20 cellular contexts compared by ENCODE assay signal in the genomic region with DNA sequence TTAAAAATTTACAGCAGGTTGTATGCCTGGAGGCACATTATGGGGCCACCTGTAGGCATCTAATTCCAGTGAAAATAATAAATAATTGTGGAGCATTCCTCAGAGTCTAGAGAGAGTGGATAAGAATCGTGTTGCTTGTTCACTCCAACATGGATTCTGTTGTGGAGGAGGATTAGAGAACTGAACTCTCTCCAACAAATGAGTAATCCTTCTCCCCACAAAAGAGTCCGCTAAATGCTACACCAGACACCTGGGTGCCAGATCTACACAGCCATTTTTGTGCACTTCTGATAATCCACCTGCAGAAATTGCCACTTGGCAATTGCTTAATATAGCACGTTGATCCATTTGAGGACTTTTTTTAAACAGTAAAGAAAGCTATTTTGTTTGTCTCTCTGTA.
DNase-seq lines count a peak whose midpoint lies in the region; ATAC-seq and TF ChIP-seq lines count a peak whose summit lies in the region.
"Had no signal": no experiment of that assay in that cellular context is flagged by ENCODE, and none has a peak within 500 bp of the region (broad histone marks: within the 10 kb centered on the region; RNA-seq: fewer than 3 reads in every experiment).

No MANE protein-coding gene starts in this region.

- CTCF ChIA-PET in MCF 10A (lab: Yijun Ruan, JAX), result interaction anchor here (0.6 kb wide), 1 partner anchor 472 kb away, joined by 3 read pairs; no protein-coding TSS in a partner anchor

- ATAC-seq in HG02852 (IDR thresholded peaks at IDR 0.05; ENCODE audit: unreplicated experiment), result no peak
- ATAC-seq: left lobe of liver; pancreas; stimulated activated memory B cell treated with anti-CD40 and anti-IgM and Interleukin-4, amounts not matched to agents 10 μg/mL and 1 μg/mL and 100 μg/mL, for 72 hours had no signal

- H3K4me1 Mint-ChIP-seq in MCF 10A (ENCODE audit: insufficient read depth, unreplicated experiment), result peaks cover 16% of the 10 kb centered on the region
- H3K4me1 Mint-ChIP-seq in glutamatergic neuron (ENCODE audit: low read depth, unreplicated experiment), result peaks cover 4% of the 10 kb centered on the region
- peaks cover 9% of the 10 kb centered on the region for H3K4me1 Mint-ChIP-seq in activated T-cell treated with anti-CD3 and anti-CD28 coated beads, Interleukin-2, amount 50 U/mL, for 24 hours (ENCODE audit: low read depth)
- H3K4me1 Mint-ChIP-seq: stimulated activated memory B cell treated with anti-CD40 and anti-IgM and Interleukin-4, amounts not matched to agents 10 μg/mL and 1 μg/mL and 100 μg/mL, for 72 hours had no signal

- H3K36me3 ChIP-seq in breast epithelium (no peaks in the 10 kb centered on the region), tibial artery (no peaks in the 10 kb centered on the region), brain microvascular endothelial cell (replicated peaks) (no peaks in the 10 kb centered on the region)
- H3K36me3 ChIP-seq: esophagus squamous epithelium, pancreas had no signal

- intact Hi-C loops in MCF 10A (cut with micrococcal nuclease) (no loop called here), breast epithelium (cut with DNase I; ENCODE audit: low total_unique reads) (no loop called here), tibial artery (cut with DNase I; ENCODE audit: low total_unique reads) (no loop called here)

- POLR2A ChIA-PET in MCF 10A (lab: Yijun Ruan, JAX), result interaction anchor here (0.7 to 0.8 kb wide), 3 partner anchors 114 to 1168 kb away, joined by 3 to 4 read pairs (median 3); no protein-coding TSS in a partner anchor

- TF ChIP-seq CTCF in MCF 10A (IDR thresholded peaks at IDR 0.05; ENCODE audit: unreplicated experiment) (no peak), breast epithelium (IDR thresholded peaks at IDR 0.05) (no peak), glutamatergic neuron (IDR thresholded peaks at IDR 0.05; ENCODE audit: partially characterized antibody, unreplicated experiment) (no peak), tibial artery (IDR thresholded peaks at IDR 0.05) (no peak), brain microvascular endothelial cell (IDR thresholded peaks at IDR 0.05; ENCODE audit: low read depth, low read length, missing control alignments) (no peak)

- H3K27ac Mint-ChIP-seq in MCF 10A (ENCODE audit: low read depth, unreplicated experiment) (peak overlapping the region; percentile 82), glutamatergic neuron (ENCODE audit: unreplicated experiment) (no peak overlapping the region)
- no peak overlapping the region for H3K27ac Mint-ChIP-seq in activated T-cell treated with anti-CD3 and anti-CD28 coated beads, Interleukin-2, amount 50 U/mL, for 24 hours
- H3K27ac Mint-ChIP-seq: activated naive CD4-positive, alpha-beta T cell treated with anti-CD3 and anti-CD28 coated beads for 36 hours; stimulated activated memory B cell treated with anti-CD40 and anti-IgM and Interleukin-4, amounts not matched to agents 10 μg/mL and 1 μg/mL and 100 μg/mL, for 72 hours; T-helper 2 cell treated with Interferon-gamma antibody and Interleukin-4, amounts not matched to agents 5 μg/mL and 100 μg/mL, for 36 hours; type B pancreatic cell had no signal

- DNase-seq in MCF 10A (ENCODE audit: unreplicated experiment) (peak; percentile 48), breast epithelium (ENCODE audit: low spot score in 2 of 2) (no peak), RPMI7951 (ENCODE audit: low read depth) (peak; percentile 75), glutamatergic neuron (no peak), tibial artery (no peak), brain microvascular endothelial cell (no peak)
- DNase-seq in activated T-cell treated with anti-CD3 and anti-CD28 coated beads, Interleukin-2, amount 50 U/mL, for 24 hours, result no peak
- DNase-seq: activated CD4-positive, alpha-beta T cell treated with anti-CD3 and anti-CD28 coated beads for 1 hour; activated CD8-positive, alpha-beta memory T cell treated with anti-CD3 and anti-CD28 coated beads, Interleukin-2, amount 50 U/mL, for 4 hours; activated naive CD4-positive, alpha-beta T cell treated with anti-CD3 and anti-CD28 coated beads for 36 hours; esophagus squamous epithelium; pancreas; SIG-M5 had no signal

- H3K27me3 Mint-ChIP-seq in MCF 10A (ENCODE audit: insufficient read depth, unreplicated experiment) (no peaks in the 10 kb centered on the region), glutamatergic neuron (ENCODE audit: unreplicated experiment) (no peaks in the 10 kb centered on the region)
- peaks cover 23% of the 10 kb centered on the region for H3K27me3 Mint-ChIP-seq in activated T-cell treated with anti-CD3 and anti-CD28 coated beads, Interleukin-2, amount 50 U/mL, for 24 hours
- H3K27me3 Mint-ChIP-seq: stimulated activated memory B cell treated with anti-CD40 and anti-IgM and Interleukin-4, amounts not matched to agents 10 μg/mL and 1 μg/mL and 100 μg/mL, for 72 hours had no signal

- BruUV-seq in MCF 10A (replicated peaks; lab: Mats Ljungman, UMichigan), result no TSS peak

- H3K9me3 ChIP-seq in breast epithelium, result no peaks in the 10 kb centered on the region
- no peaks in the 10 kb centered on the region for H3K9me3 ChIP-seq in tibial artery
- H3K9me3 ChIP-seq: esophagus squamous epithelium, pancreas had no signal

- no peak overlapping the region for H3K27ac ChIP-seq in breast epithelium
- H3K27ac ChIP-seq in tibial artery, result no peak overlapping the region
- H3K27ac ChIP-seq in brain microvascular endothelial cell, result no peak overlapping the region
- H3K27ac ChIP-seq: esophagus squamous epithelium, KMS-11, pancreas had no signal

- no peaks in the 10 kb centered on the region for H3K27me3 ChIP-seq in breast epithelium
- H3K27me3 ChIP-seq in tibial artery, result no peaks in the 10 kb centered on the region
- no peaks in the 10 kb centered on the region for H3K27me3 ChIP-seq in brain microvascular endothelial cell (replicated peaks)

- in situ Hi-C loops in brain microvascular endothelial cell (cut with HindIII; ENCODE audit: low pct_ligation_motif_present, low sequenced_read_pairs), result no loop called here

- no peaks in the 10 kb centered on the region for H3K4me1 ChIP-seq in breast epithelium
- no peaks in the 10 kb centered on the region for H3K4me1 ChIP-seq in tibial artery
- H3K4me1 ChIP-seq: esophagus squamous epithelium, pancreas had no signal

- no peak for TF ChIP-seq POLR2A in breast epithelium (IDR thresholded peaks at IDR 0.05)

- H3K36me3 Mint-ChIP-seq in MCF 10A (ENCODE audit: insufficient read depth, unreplicated experiment) (no peaks in the 10 kb centered on the region), glutamatergic neuron (ENCODE audit: unreplicated experiment) (no peaks in the 10 kb centered on the region)
- H3K36me3 Mint-ChIP-seq in activated T-cell treated with anti-CD3 and anti-CD28 coated beads, Interleukin-2, amount 50 U/mL, for 24 hours (ENCODE audit: low read depth), result no peaks in the 10 kb centered on the region
- H3K36me3 Mint-ChIP-seq: stimulated activated memory B cell treated with anti-CD40 and anti-IgM and Interleukin-4, amounts not matched to agents 10 μg/mL and 1 μg/mL and 100 μg/mL, for 72 hours; type B pancreatic cell had no signal

- H3K9me3 Mint-ChIP-seq in MCF 10A (ENCODE audit: unreplicated experiment) (no peaks in the 10 kb centered on the region), glutamatergic neuron (ENCODE audit: unreplicated experiment) (no peaks in the 10 kb centered on the region)
- H3K9me3 Mint-ChIP-seq in activated T-cell treated with anti-CD3 and anti-CD28 coated beads, Interleukin-2, amount 50 U/mL, for 24 hours, result no peaks in the 10 kb centered on the region
- H3K9me3 Mint-ChIP-seq: activated naive CD4-positive, alpha-beta T cell treated with anti-CD3 and anti-CD28 coated beads for 36 hours; stimulated activated memory B cell treated with anti-CD40 and anti-IgM and Interleukin-4, amounts not matched to agents 10 μg/mL and 1 μg/mL and 100 μg/mL, for 72 hours; T-helper 2 cell treated with Interferon-gamma antibody and Interleukin-4, amounts not matched to agents 5 μg/mL and 100 μg/mL, for 36 hours; type B pancreatic cell had no signal

- no peak overlapping the region for H3K4me3 ChIP-seq in breast epithelium
- no peak overlapping the region for H3K4me3 ChIP-seq in tibial artery
- H3K4me3 ChIP-seq in brain microvascular endothelial cell (ENCODE audit: low read depth, low read length), result no peak overlapping the region
- H3K4me3 ChIP-seq: esophagus squamous epithelium, pancreas, smooth muscle cell had no signal

- H3K4me3 Mint-ChIP-seq in MCF 10A (ENCODE audit: unreplicated experiment), result peak overlapping the region; percentile 37
- peak overlapping the region; percentile 9 for H3K4me3 Mint-ChIP-seq in glutamatergic neuron (ENCODE audit: unreplicated experiment)
- H3K4me3 Mint-ChIP-seq in activated T-cell treated with anti-CD3 and anti-CD28 coated beads, Interleukin-2, amount 50 U/mL, for 24 hours, result no peak overlapping the region
- H3K4me3 Mint-ChIP-seq: activated naive CD4-positive, alpha-beta T cell treated with anti-CD3 and anti-CD28 coated beads for 36 hours; stimulated activated memory B cell treated with anti-CD40 and anti-IgM and Interleukin-4, amounts not matched to agents 10 μg/mL and 1 μg/mL and 100 μg/mL, for 72 hours; T-helper 2 cell treated with Interferon-gamma antibody and Interleukin-4, amounts not matched to agents 5 μg/mL and 100 μg/mL, for 36 hours; type B pancreatic cell had no signal

Comparison
In these comparisons a context has a peak if more than half of its experiments do, and no peak if none do; other contexts are left out.
1. DNase-seq: peak in MCF 10A (single experiment) and RPMI7951 (single experiment); none in breast epithelium (0 of 2), glutamatergic neuron (single experiment), activated T-cell treated with anti-CD3 and anti-CD28 coated beads, Interleukin-2, amount 50 U/mL, for 24 hours (single experiment), tibial artery (0 of 2) and brain microvascular endothelial cell (single experiment).